ENCODE assay signal across 23 cellular contexts in the genomic region with DNA sequence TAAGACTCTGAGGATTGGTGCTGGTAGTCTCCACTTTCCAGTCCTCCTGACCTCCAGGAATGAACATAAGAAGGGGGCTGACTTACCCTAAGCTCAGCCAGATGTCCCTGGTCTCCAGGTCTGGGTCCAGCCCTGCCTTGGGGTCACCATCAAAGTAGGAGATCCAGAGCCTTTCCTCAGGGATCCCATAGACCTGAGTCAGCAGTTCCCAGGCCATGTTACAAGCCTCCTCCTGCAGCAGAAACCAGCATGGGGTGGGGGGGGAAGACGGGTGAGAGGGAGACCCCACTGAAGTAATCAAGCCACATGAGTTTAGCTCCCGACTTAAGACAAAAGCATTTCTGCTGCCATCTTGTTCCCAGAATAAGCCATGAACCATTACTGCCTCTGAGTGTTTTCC. TPM values are rescaled to one million over a fixed set of nuclear protein-coding genes. Genes with fewer than 3 reads are reported as not detected.
A peak's percentile ranks its signal among the peaks of the same experiment; 100 is the strongest.
DNase-seq lines count a peak whose midpoint lies in the region; ATAC-seq, FAIRE-seq and TF ChIP-seq lines count a peak whose summit lies in the region.
"Had no signal": no experiment of that assay in that cellular context is flagged by ENCODE, and none has a peak within 500 bp of the region (broad histone marks: within the 10 kb centered on the region; RNA-seq: fewer than 3 reads in every experiment).

No MANE protein-coding gene starts in this region.

- TF ChIP-seq CTCF in BE2C (IDR thresholded peaks at IDR 0.05; ENCODE audit: low read depth, low read length) (no peak), prostate gland (IDR thresholded peaks at IDR 0.05) (no peak)
- TF ChIP-seq CTCF in CD4-positive, alpha-beta T cell (IDR thresholded peaks at IDR 0.05) = no peak

- FAIRE-seq in frontal cortex (lab: Jason Lieb, UNC) = no peak
- FAIRE-seq: bronchial epithelial cell, GM12891 had no signal

- no peaks in the 10 kb centered on the region for H3K4me1 ChIP-seq in BE2C
- H3K4me1 ChIP-seq in prostate gland (replicated peaks) = peaks cover 5% of the 10 kb centered on the region

- H3K27me3 Mint-ChIP-seq in CD4-positive, alpha-beta T cell = no peaks in the 10 kb centered on the region
- no peaks in the 10 kb centered on the region for H3K27me3 Mint-ChIP-seq in activated naive CD8-positive, alpha-beta T cell
- peaks cover 0 to 3% (median 0%) of the 10 kb centered on the region in 3 donors for H3K27me3 Mint-ChIP-seq in naive B cell
- H3K27me3 Mint-ChIP-seq: activated B cell treated with CpG ODN at 0.5 μM for 24 hours; dendritic cell treated with granulocyte-macrophage colony-stimulating factor and Interleukin-4, amounts not matched to agents 40 ng/mL and 50 ng/mL, for 4 days had no signal

- H3K9me3 ChIP-seq in BE2C (no peaks in the 10 kb centered on the region), prostate gland (no peaks in the 10 kb centered on the region)
- H3K9me3 ChIP-seq in CD4-positive, alpha-beta T cell (ENCODE audit: control insufficient read depth, low read length) = no peaks in the 10 kb centered on the region
- H3K9me3 ChIP-seq: psoas muscle, thoracic aorta had no signal

- H3K4me3 ChIP-seq in BE2C (ENCODE audit: low read depth, low read length) = peak overlapping the region; percentile 84; the same call in 1 of the 2 replicates
- H3K4me3 ChIP-seq in prostate gland = no peak overlapping the region
- H3K4me3 ChIP-seq: psoas muscle, thoracic aorta had no signal

- H3K9me3 Mint-ChIP-seq in CD4-positive, alpha-beta T cell = no peaks in the 10 kb centered on the region
- no peaks in the 10 kb centered on the region for H3K9me3 Mint-ChIP-seq in activated naive CD8-positive, alpha-beta T cell (ENCODE audit: low read depth)
- no peaks in the 10 kb centered on the region for H3K9me3 Mint-ChIP-seq in naive B cell
- H3K9me3 Mint-ChIP-seq: activated B cell treated with CpG ODN at 0.5 μM for 24 hours; dendritic cell treated with granulocyte-macrophage colony-stimulating factor and Interleukin-4, amounts not matched to agents 40 ng/mL and 50 ng/mL, for 4 days had no signal

- no peak overlapping the region for H3K27ac ChIP-seq in CD4-positive, alpha-beta T cell (ENCODE audit: low read depth, low read length)
- no peak overlapping the region for H3K27ac ChIP-seq in prostate gland
- H3K27ac ChIP-seq: KMS-11, psoas muscle, thoracic aorta had no signal

- CTCF ChIA-PET in CD4-positive, alpha-beta T cell (lab: Charles Lee) = no interaction called here

- H3K36me3 Mint-ChIP-seq in CD4-positive, alpha-beta T cell (ENCODE audit: low read depth) = peaks cover 59% of the 10 kb centered on the region
- peaks cover 6% of the 10 kb centered on the region for H3K36me3 Mint-ChIP-seq in activated naive CD8-positive, alpha-beta T cell
- peaks cover 8 to 16% of the 10 kb centered on the region in 2 donors for H3K36me3 Mint-ChIP-seq in naive B cell

- ATAC-seq in CD4-positive, alpha-beta T cell (ENCODE audit: poor library complexity) = no peak
- ATAC-seq in naive B cell (ENCODE audit: low read depth in 2 of 2) = no peak
- ATAC-seq: left ventricle myocardium superior, psoas muscle had no signal

- H3K4me3 Mint-ChIP-seq in CD4-positive, alpha-beta T cell = peak overlapping the region; percentile 97
- peak overlapping the region; percentile 98 for H3K4me3 Mint-ChIP-seq in activated naive CD8-positive, alpha-beta T cell
- H3K4me3 Mint-ChIP-seq in naive B cell = peak overlapping the region; percentile 9 to 100 (median 99)

- H3K27me3 ChIP-seq in BE2C = no peaks in the 10 kb centered on the region
- no peaks in the 10 kb centered on the region for H3K27me3 ChIP-seq in CD4-positive, alpha-beta T cell (ENCODE audit: control insufficient read depth, insufficient read depth, low read length)
- no peaks in the 10 kb centered on the region for H3K27me3 ChIP-seq in prostate gland (replicated peaks; ENCODE audit: insufficient read depth)

- DNase-seq in BE2C (no peak), naive B cell (no peak), HPDE6-E6E7 (ENCODE audit: extremely low spot score) (no peak), prostate gland (ENCODE audit: low spot score) (no peak), frontal cortex (ENCODE audit: low spot score in 2 of 2) (no peak)
- DNase-seq in CD4-positive, alpha-beta T cell = no peak
- DNase-seq: activated B cell treated with CpG ODN at 0.5 μM for 24 hours, DMS 273 treated with DMSO at 0.1 percent for 48 hours, erythroblast, left ventricle myocardium superior, NCI-H1105 treated with DMSO at 0.1 percent for 48 hours, NCI-H748 treated with DMSO at 0.1 percent for 48 hours, psoas muscle, SHP77 treated with DMSO at 0.1 percent for 48 hours had no signal

- POLR2A ChIA-PET in CD4-positive, alpha-beta T cell (lab: Charles Lee) = no interaction called here

- TF ChIP-seq POLR2A in prostate gland (IDR thresholded peaks at IDR 0.05) = no peak

- H3K36me3 ChIP-seq in BE2C (peaks cover 52% of the 10 kb centered on the region), prostate gland (peaks cover 3 to 15% of the 10 kb centered on the region in 2 donors)

- 66% methylated on average over 2 of the region's 2 CpGs for WGBS in prostate gland

- H3K27ac Mint-ChIP-seq in CD4-positive, alpha-beta T cell = no peak overlapping the region
- no peak overlapping the region for H3K27ac Mint-ChIP-seq in activated naive CD8-positive, alpha-beta T cell
- peak overlapping the region in 2 of 6 donors; percentile 47 to 93 for H3K27ac Mint-ChIP-seq in naive B cell
- H3K27ac Mint-ChIP-seq: activated B cell treated with CpG ODN at 0.5 μM for 24 hours; dendritic cell treated with granulocyte-macrophage colony-stimulating factor and Interleukin-4, amounts not matched to agents 40 ng/mL and 50 ng/mL, for 4 days had no signal

- peaks cover 28% of the 10 kb centered on the region for H3K4me1 Mint-ChIP-seq in CD4-positive, alpha-beta T cell (ENCODE audit: low read depth)
- peaks cover 18% of the 10 kb centered on the region for H3K4me1 Mint-ChIP-seq in activated naive CD8-positive, alpha-beta T cell (ENCODE audit: low read depth)
- H3K4me1 Mint-ChIP-seq in naive B cell = peaks cover 17 to 25% (median 22%) of the 10 kb centered on the region in 3 donors

- intact Hi-C loops in CD4-positive, alpha-beta T cell (cut with DNase I, micrococcal nuclease) = no loop called here
- intact Hi-C loops in prostate gland (cut with DNase I) = no loop called here

RNA-seq across cellular contexts. Expression of gene AARS2, which starts 1.8 kb away (rescaled TPM):
- 27.4 TPM for polyA plus RNA-seq in BE2C (2012; ENCODE audit: insufficient read depth, insufficient read length, low read depth)
- 10 to 100 TPM; 12.0 to 12.7 TPM for total RNA-seq in CD4-positive, alpha-beta T cell
- polyA plus RNA-seq in naive B cell (ENCODE audit: low read depth in 6 of 6) = 10 to 100 TPM in 1 of 6 donors, 1 to 10 TPM in 5; 5.6 to 12.8 (median 7.8) TPM
- total RNA-seq in prostate gland (10 to 100 TPM; 17.4 to 19.4 TPM), frontal cortex (12.2 TPM)

RNA-seq across cellular contexts. Expression of gene SPATS1, which starts 31.1 kb away (rescaled TPM):
- polyA plus RNA-seq in BE2C (2012; ENCODE audit: insufficient read depth, insufficient read length, low read depth) = not detected
- not detected for total RNA-seq in CD4-positive, alpha-beta T cell
- polyA plus RNA-seq in naive B cell (ENCODE audit: low read depth in 6 of 6) = not detected
- total RNA-seq in prostate gland (1 to 10 TPM in 1 of 2 donors, not detected in 1; 2.0 TPM), frontal cortex (0.41 TPM)
- total RNA-seq: activated B cell treated with CpG ODN at 0.5 μM for 24 hours; bronchial epithelial cell; left ventricle myocardium superior; OCI-LY7; psoas muscle; smooth muscle cell; T-helper 2 cell treated with Interferon-gamma antibody and Interleukin-4, amounts not matched to agents 100 ng/mL and 5 ng/mL, for 36 hours; thoracic aorta had no signal
- polyA plus RNA-seq: psoas muscle, smooth muscle cell had no signal

RNA-seq across cellular contexts. Expression of gene TMEM151B, which starts 41.1 kb away (rescaled TPM):
- polyA plus RNA-seq in BE2C (2012; ENCODE audit: insufficient read depth, insufficient read length, low read depth) = 8.0 TPM
- not detected for total RNA-seq in CD4-positive, alpha-beta T cell
- not detected for polyA plus RNA-seq in naive B cell (ENCODE audit: low read depth in 6 of 6)
- 1 to 10 TPM in 1 of 2 donors, under 1 TPM in 1; 0.09 to 1.1 TPM for total RNA-seq in prostate gland
- 45.7 TPM for total RNA-seq in frontal cortex
- total RNA-seq: activated B cell treated with CpG ODN at 0.5 μM for 24 hours; bronchial epithelial cell; left ventricle myocardium superior; psoas muscle; smooth muscle cell; T-helper 2 cell treated with Interferon-gamma antibody and Interleukin-4, amounts not matched to agents 100 ng/mL and 5 ng/mL, for 36 hours; thoracic aorta had no signal
- polyA plus RNA-seq: smooth muscle cell had no signal

RNA-seq across cellular contexts. Expression of gene NFKBIE, which starts 46.0 kb away (rescaled TPM):
- polyA plus RNA-seq in BE2C (2012; ENCODE audit: insufficient read depth, insufficient read length, low read depth) = 26.2 TPM
- 10 to 100 TPM; 43.0 to 43.1 TPM for total RNA-seq in CD4-positive, alpha-beta T cell
- 10 to 100 TPM; 22.1 to 30.8 (median 27.9) TPM for polyA plus RNA-seq in naive B cell (ENCODE audit: low read depth in 6 of 6)
- total RNA-seq in prostate gland (10 to 100 TPM; 20.8 to 34.4 TPM), frontal cortex (8.2 TPM)

RNA-seq across cellular contexts. Expression of gene SLC35B2, which starts 54.0 kb away (rescaled TPM):
- 111 TPM for polyA plus RNA-seq in BE2C (2012; ENCODE audit: insufficient read depth, insufficient read length, low read depth)
- 1 to 10 TPM; 6.4 to 7.0 TPM for total RNA-seq in CD4-positive, alpha-beta T cell
- 10 to 100 TPM; 24.2 to 38.6 (median 27.2) TPM for polyA plus RNA-seq in naive B cell (ENCODE audit: low read depth in 6 of 6)
- total RNA-seq in prostate gland = 10 to 100 TPM; 44.5 to 59.9 TPM
- total RNA-seq in frontal cortex = 32.2 TPM

Comparison
In these comparisons a context has a peak if more than half of its experiments do, and no peak if none do; other contexts are left out.
1. RNA of gene TMEM151B, which starts 41.1 kb away (total RNA-seq): 45.7 TPM in frontal cortex (single experiment); 0.09 to 1.1 TPM in prostate gland and not detected in CD4-positive, alpha-beta T cell; every median in the first group is over 10 times any median in the second.
2. Peak in every context shown above with its lines, with median percentiles within 50 percentile points of each other: H3K4me3 Mint-ChIP-seq.